ENCODE assay signal across 1 cellular context in genomic region chr12:94650143-94651056, GRCh38.
TF ChIP-seq lines count a peak whose summit lies in the region.

TSS of gene TMCC3 (minus strand) at chr12:94650557. CDS start at chr12:94650430, 127 bp downstream.

TF ChIP-seq in HEK293, 187 proteins besides CTCF, POLR2A, EP300 and RAD21 (continued from another document):
- no peak for TF ChIP-seq ZNF560 (tag by site-specific recombination; IDR thresholded peaks at IDR 0.05; ENCODE audit: borderline replicate concordance)
TF ChIP-seq in HEK293: peak in this region for 15.
